Comparison of ENCODE assay signal across 8 cellular contexts in genomic region chr1:20787100-20787774, GRCh38. TPM values are rescaled to one million over a fixed set of nuclear protein-coding genes. Genes with fewer than 3 reads are reported as not detected.
DNase-seq lines count a peak whose midpoint lies in the region; ATAC-seq and TF ChIP-seq lines count a peak whose summit lies in the region.

Gene HP1BP3 (minus strand): TSS chr1:20787307. CDS start chr1:20780440, 6,867 bp downstream.

- intact Hi-C loops in PC-9 (cut with micrococcal nuclease; ENCODE audit: unreplicated experiment) (loop anchor here (10.0 kb wide), 1 partner anchor 388 kb away; the partner anchor contains the start of gene EIF4G3), esophagus muscularis mucosa (cut with DNase I) (loop anchor here (5.0 kb wide), 2 partner anchors 55 to 90 kb away; partner anchors contain the start of gene SH2D5)

- TF ChIP-seq POLR2A in esophagus muscularis mucosa (IDR thresholded peaks at IDR 0.05; ENCODE audit: low read depth) = no peak

- TSS peak; percentile 95 for BruUV-seq in PC-9 (replicated peaks; lab: Mats Ljungman, UMichigan)

- peak within 1 kb of the TSS; percentile 97 for H3K9ac ChIP-seq in HUES48 (ENCODE audit: low read depth, low read length)

- peak within 1 kb of the TSS; percentile 71 for H2AFZ ChIP-seq in PC-9

- DNase-seq in DMS 273 treated with DMSO at 0.1 percent for 48 hours (lab: John Stamatoyannopoulos, UW) (peak; percentile 31), PC-9 (peak in 1 of 2 experiments; percentile 78), esophagus muscularis mucosa (ENCODE audit: extremely low spot score) (peak; percentile 91), myocyte (ENCODE audit: low read depth) (peak; percentile 72)
- peak; percentile 79 for DNase-seq in activated T-cell treated with anti-CD3 and anti-CD28 coated beads, Interleukin-2, amount 50 U/mL, for 4 hours
- peak; percentile 62 to 83 for DNase-seq in stimulated activated CD8-positive, alpha-beta memory T cell treated with anti-CD3 and anti-CD28 coated beads, Interleukin-7, amount 100 ng/mL, for 4 hours (ENCODE audit: low read depth in 2 of 2)

- H3K36me3 ChIP-seq in HUES48 (ENCODE audit: control insufficient read depth, insufficient read depth, low read length) (no peaks in the 10 kb centered on the region), PC-9 (ENCODE audit: low read depth) (no peaks in the 10 kb centered on the region), esophagus muscularis mucosa (no peaks in the 10 kb centered on the region)

- H3K27me3 ChIP-seq in HUES48 (ENCODE audit: control insufficient read depth, insufficient read depth, low read length) (no peaks in the 10 kb centered on the region), PC-9 (ENCODE audit: insufficient read depth, low read depth) (no peaks in the 10 kb centered on the region), esophagus muscularis mucosa (no peaks in the 10 kb centered on the region)

- peaks cover 11% of the 10 kb centered on the region for H3F3A ChIP-seq in PC-9 (ENCODE audit: insufficient read depth, low read depth)

- H3K79me2 ChIP-seq in PC-9 (ENCODE audit: low read depth) = peaks cover 42% of the 10 kb centered on the region

- H3K4me2 ChIP-seq in PC-9 = peak within 1 kb of the TSS; percentile 93

- H3K36me3 Mint-ChIP-seq in activated T-cell treated with anti-CD3 and anti-CD28 coated beads, Interleukin-2, amount 50 U/mL, for 4 hours (ENCODE audit: insufficient read depth) = no peaks in the 10 kb centered on the region

- H4K20me1 ChIP-seq in PC-9 (ENCODE audit: insufficient read depth) = peaks cover 32% of the 10 kb centered on the region

- TF ChIP-seq EP300 in esophagus muscularis mucosa (IDR thresholded peaks at IDR 0.05) = no peak

- H3K4me3 Mint-ChIP-seq in activated T-cell treated with anti-CD3 and anti-CD28 coated beads, Interleukin-2, amount 50 U/mL, for 4 hours = peak within 1 kb of the TSS; percentile 100

- H3K27ac ChIP-seq in HUES48 (ENCODE audit: low read depth, low read length) (peak within 1 kb of the TSS; percentile 98), PC-9 (peak within 1 kb of the TSS; percentile 69), esophagus muscularis mucosa (replicated peaks in 1 of 4) (peak within 1 kb of the TSS; percentile 98 to 99 (median 99))

- no peaks in the 10 kb centered on the region for H3K9me3 ChIP-seq in HUES48 (ENCODE audit: control insufficient read depth, insufficient read depth, low read length)
- H3K9me3 ChIP-seq in PC-9 (ENCODE audit: insufficient read depth, low read depth) = no peaks in the 10 kb centered on the region
- no peaks in the 10 kb centered on the region for H3K9me3 ChIP-seq in esophagus muscularis mucosa

- H3K4me1 ChIP-seq in HUES48 (ENCODE audit: control insufficient read depth, insufficient read depth, low read length) (peaks cover 6% of the 10 kb centered on the region), PC-9 (replicated peaks; ENCODE audit: insufficient read depth) (peaks cover 19% of the 10 kb centered on the region; the same call in 1 of the 2 replicates), esophagus muscularis mucosa (peaks cover 23 to 43% (median 41%) of the 10 kb centered on the region in 4 donors)

- POLR2A ChIA-PET in PC-9 (lab: Charles Lee; ENCODE audit: unreplicated experiment) = interaction anchor here (0.5 to 0.7 kb wide), 9 partner anchors 10 to 1778 kb away, joined by 3 to 19 read pairs (median 4); no protein-coding TSS in a partner anchor

- no peak for TF ChIP-seq CTCF in PC-9 (conservative IDR thresholded peaks at IDR 0.05)
- TF ChIP-seq CTCF in esophagus muscularis mucosa (IDR thresholded peaks at IDR 0.05) = no peak

- no peaks in the 10 kb centered on the region for H3K9me3 Mint-ChIP-seq in activated T-cell treated with anti-CD3 and anti-CD28 coated beads, Interleukin-2, amount 50 U/mL, for 4 hours

- CTCF ChIA-PET in PC-9 (lab: Charles Lee) = interaction anchor here (0.6 kb wide), 1 partner anchor 55 kb away, joined by 5 read pairs; no protein-coding TSS in a partner anchor

- peak within 1 kb of the TSS; percentile 98 for H3K4me3 ChIP-seq in HUES48 (ENCODE audit: low read depth, low read length)
- H3K4me3 ChIP-seq in PC-9 = peak within 1 kb of the TSS; percentile 98
- H3K4me3 ChIP-seq in esophagus muscularis mucosa = peak within 1 kb of the TSS; percentile 72 to 99 (median 92)

- WGBS in esophagus muscularis mucosa = 0% methylated on average over 17 of the region's 90 CpGs

- H3K9me2 ChIP-seq in PC-9 (ENCODE audit: insufficient read depth) = no peaks in the 10 kb centered on the region

- ATAC-seq in GM21423 (IDR thresholded peaks at IDR 0.05; ENCODE audit: unreplicated experiment) = peak; percentile 51
- ATAC-seq in activated T-cell treated with anti-CD3 and anti-CD28 coated beads, Interleukin-2, amount 50 U/mL, for 4 hours = peak; percentile 60 to 66

- H3K4me1 Mint-ChIP-seq in activated T-cell treated with anti-CD3 and anti-CD28 coated beads, Interleukin-2, amount 50 U/mL, for 4 hours (ENCODE audit: low read depth) = peaks cover 28% of the 10 kb centered on the region

- peaks cover 2% of the 10 kb centered on the region for H3K27me3 Mint-ChIP-seq in activated T-cell treated with anti-CD3 and anti-CD28 coated beads, Interleukin-2, amount 50 U/mL, for 4 hours (ENCODE audit: low read depth)

RNA-seq across cellular contexts. Expression of gene HP1BP3, which starts in this region (rescaled TPM):
- total RNA-seq in PC-9 (2021) = 251 and 271 TPM in 2 replicates
- total RNA-seq in activated T-cell treated with anti-CD3 and anti-CD28 coated beads, Interleukin-2, amount 50 U/mL, for 4 hours = 100 to 1,000 TPM; 102 to 116 (median 107) TPM
- 100 to 1,000 TPM; 213 to 349 (median 277) TPM for total RNA-seq in esophagus muscularis mucosa
- total RNA-seq in myocyte = 137 and 155 TPM in 2 replicates
- 91.2 TPM for polyA plus RNA-seq in myocyte (2012)
